ENCODE assay signal across 7 cellular contexts in the genomic region with DNA sequence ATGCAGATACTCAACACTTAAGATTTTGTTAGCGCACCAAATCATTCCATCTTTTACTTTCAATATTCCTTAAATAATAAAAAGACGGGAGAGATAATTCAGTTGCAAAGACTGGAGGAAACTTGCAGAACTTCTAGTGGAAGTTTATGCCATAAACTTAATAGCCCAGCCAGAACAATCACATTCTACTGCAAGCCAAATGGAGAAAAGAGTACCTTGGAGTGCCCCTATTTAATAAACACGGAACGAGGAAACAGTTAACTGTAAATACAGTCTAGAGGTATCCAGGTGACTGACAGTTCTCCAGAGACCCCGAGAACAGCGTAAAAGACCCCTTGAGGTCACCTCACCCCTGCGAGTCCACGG. TPM values are rescaled to one million over a fixed set of nuclear protein-coding genes. Genes with fewer than 3 reads are reported as not detected.
DNase-seq lines count a peak whose midpoint lies in the region; ATAC-seq and TF ChIP-seq lines count a peak whose summit lies in the region.

No MANE protein-coding gene starts in this region.

- peaks cover 6% of the 10 kb centered on the region; the same call in 1 of the 2 replicates for H3K36me3 ChIP-seq in SK-N-MC (ENCODE audit: insufficient read depth, low read length)
- no peaks in the 10 kb centered on the region for H3K36me3 ChIP-seq in gastrocnemius medialis

- in situ Hi-C loops in gastrocnemius medialis (cut with MboI; ENCODE audit: low sequenced_read_pairs in 4 of 4), result loop anchor here in 1 of 4 donors (25.0 kb wide), 1 partner anchor 347 kb away; no protein-coding TSS in a partner anchor

- H3K9ac ChIP-seq in SK-N-MC (ENCODE audit: insufficient read length), result peak overlapping the region; percentile 85

- intact Hi-C loops in gastrocnemius medialis (cut with DNase I; ENCODE audit: low total_unique reads), result loop anchor here (10.0 kb wide), 1 partner anchor 370 kb away; the partner anchor contains the start of gene BLOC1S5

- H3K4me1 ChIP-seq in gastrocnemius medialis, result peaks cover 20 to 33% of the 10 kb centered on the region in 2 donors

- TF ChIP-seq CTCF in foreskin fibroblast (IDR thresholded peaks at IDR 0.05; ENCODE audit: low read depth, low read length), result no peak
- TF ChIP-seq CTCF in gastrocnemius medialis (IDR thresholded peaks at IDR 0.05 in 4 of 5, conservative IDR thresholded peaks at IDR 0.05 in 1 of 5), result no peak
- no peak for TF ChIP-seq CTCF in omental fat pad (IDR thresholded peaks at IDR 0.05)

- H3K4me3 ChIP-seq in SK-N-MC (peak overlapping the region; percentile 86), foreskin fibroblast (ENCODE audit: low read depth in 1 of 2, low read length in 2 of 2) (peak overlapping the region; percentile 83 to 93), gastrocnemius medialis (peak overlapping the region; percentile 87 to 94 (median 92))

- H3K27ac ChIP-seq in SK-N-MC (peak overlapping the region; percentile 6; the same call in 1 of the 2 replicates), gastrocnemius medialis (peak overlapping the region; percentile 81 to 92 (median 84))

- DNase-seq in SK-N-MC (ENCODE audit: low read depth, low spot score) (no peak), foreskin fibroblast (no peak), gastrocnemius medialis (no peak), omental fat pad (ENCODE audit: low spot score) (no peak), mucosa of gallbladder (ENCODE audit: low spot score) (no peak)

- no peaks in the 10 kb centered on the region for H3K27me3 ChIP-seq in gastrocnemius medialis

- H3K9me3 ChIP-seq in SK-N-MC (ENCODE audit: low read depth, low read length), result no peaks in the 10 kb centered on the region
- H3K9me3 ChIP-seq in gastrocnemius medialis, result no peaks in the 10 kb centered on the region

- no peak for TF ChIP-seq POLR2A in gastrocnemius medialis (IDR thresholded peaks at IDR 0.05)

- ATAC-seq in GM18511 (IDR thresholded peaks at IDR 0.05; ENCODE audit: unreplicated experiment), result peak; percentile 31
- peak; percentile 11 for ATAC-seq in HG02623 (IDR thresholded peaks at IDR 0.05; ENCODE audit: unreplicated experiment)
- ATAC-seq in gastrocnemius medialis, result peak in 1 of 2 donors; percentile 7
- no peak for ATAC-seq in omental fat pad (ENCODE audit: low FRiP score)

RNA-seq across cellular contexts. Expression of gene SLC35B3, which starts 0.6 kb away (rescaled TPM):
- total RNA-seq in gastrocnemius medialis (1 to 10 TPM; 2.2 to 5.6 (median 3.2) TPM), omental fat pad (10 to 100 TPM; 12.5 to 18.8 (median 16.0) TPM), mucosa of gallbladder (24.1 TPM)
